Comparison of ENCODE assay signal across 1 cellular context in the genomic region with DNA sequence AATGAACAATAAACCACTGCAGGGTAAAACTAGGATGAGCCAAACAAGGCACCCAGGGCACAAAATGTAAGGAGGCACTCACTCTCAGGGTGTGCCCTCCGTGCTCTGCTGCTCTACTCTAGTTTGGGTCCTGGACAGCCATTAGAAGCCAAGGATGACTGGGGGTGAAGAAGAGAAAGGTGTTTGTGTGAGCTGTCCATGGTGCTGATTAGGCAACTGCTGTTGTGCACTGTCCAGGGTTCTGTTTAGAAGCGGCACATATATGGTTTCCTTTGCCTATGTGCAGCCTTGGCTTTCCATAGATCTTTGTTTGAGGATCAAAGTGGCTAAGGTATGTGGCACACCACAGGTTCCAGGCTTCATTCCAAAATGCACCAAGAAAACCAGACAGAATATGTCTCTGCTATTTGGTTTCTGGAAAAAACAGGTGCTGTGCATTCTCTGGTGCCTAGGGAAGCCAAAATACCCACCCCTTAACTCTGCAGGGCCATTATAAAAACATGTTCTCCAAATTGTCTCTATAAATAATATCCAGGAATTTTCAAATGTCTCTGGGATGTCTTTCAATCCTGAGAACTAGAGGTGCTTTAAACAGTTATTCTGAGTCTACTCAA.
TF ChIP-seq lines count a peak whose summit lies in the region.

No MANE protein-coding gene starts in this region.

TF ChIP-seq in K562, 482 proteins besides CTCF, POLR2A, EP300 and RAD21 (continued from another document and continues in another):
- TF ChIP-seq, protein P1, sequence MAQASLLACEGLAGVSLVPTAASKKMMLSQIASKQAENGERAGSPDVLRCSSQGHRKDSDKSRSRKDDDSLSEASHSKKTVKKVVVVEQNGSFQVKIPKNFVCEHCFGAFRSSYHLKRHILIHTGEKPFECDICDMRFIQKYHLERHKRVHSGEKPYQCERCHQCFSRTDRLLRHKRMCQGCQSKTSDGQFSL (CRISPR knock-in tag; IDR thresholded peaks at IDR 0.05): no peak
- TF ChIP-seq, protein P1 (tag; IDR thresholded peaks at IDR 0.05): no peak
- TF ChIP-seq TCF7 (IDR thresholded peaks at IDR 0.05; ENCODE audit: borderline replicate concordance) (no peak), BRD9 (IDR thresholded peaks at IDR 0.05; ENCODE audit: low read depth, partially characterized antibody) (no peak), NFXL1 (CRISPR knock-in tag; IDR thresholded peaks at IDR 0.05) (no peak), SAFB2 (IDR thresholded peaks at IDR 0.05; ENCODE audit: borderline replicate concordance, low read depth, low read length, severe bottlenecking) (no peak), ELF2 (CRISPR knock-in tag; IDR thresholded peaks at IDR 0.05) (no peak), HIVEP1 (CRISPR knock-in tag; IDR thresholded peaks at IDR 0.05) (no peak), RB1 (IDR thresholded peaks at IDR 0.05; ENCODE audit: low read depth) (no peak), POLR3A (IDR thresholded peaks at IDR 0.05; ENCODE audit: borderline replicate concordance, extremely low read depth, insufficient read depth, insufficient read length) (no peak), ZKSCAN1 (IDR thresholded peaks at IDR 0.05; ENCODE audit: low read depth, low read length) (no peak), E2F3 (CRISPR knock-in tag; IDR thresholded peaks at IDR 0.05) (no peak), NONO (IDR thresholded peaks at IDR 0.05; ENCODE audit: low read depth in 2 of 2, low read length in 1 of 2) (no peak), PHF8 (IDR thresholded peaks at IDR 0.05; ENCODE audit: borderline replicate concordance, low read length) (no peak), ZNF140 (CRISPR knock-in tag; IDR thresholded peaks at IDR 0.05) (no peak), MCM2 (IDR thresholded peaks at IDR 0.05; ENCODE audit: low read depth) (no peak), ATF7 (IDR thresholded peaks at IDR 0.05) (no peak), ZNF311 (CRISPR knock-in tag; IDR thresholded peaks at IDR 0.05) (no peak), CHCHD3 (CRISPR knock-in tag; IDR thresholded peaks at IDR 0.05) (no peak), SRSF3 (IDR thresholded peaks at IDR 0.05; ENCODE audit: insufficient read depth, low read length) (no peak), NR2F6 (CRISPR knock-in tag; IDR thresholded peaks at IDR 0.05) (no peak), TAF9B (IDR thresholded peaks at IDR 0.05; ENCODE audit: partially characterized antibody) (no peak), EWSR1 (IDR thresholded peaks at IDR 0.05; ENCODE audit: borderline replicate concordance, low read depth, partially characterized antibody) (no peak), MCM3 (IDR thresholded peaks at IDR 0.05) (no peak), ZNF324 (CRISPR knock-in tag; IDR thresholded peaks at IDR 0.05) (no peak), GTF2F1 (IDR thresholded peaks at IDR 0.05; ENCODE audit: low read depth, low read length) (no peak), TAL1 (IDR thresholded peaks at IDR 0.05) (no peak), STAT5B (CRISPR knock-in tag; IDR thresholded peaks at IDR 0.05) (no peak), ZNF316 (IDR thresholded peaks at IDR 0.05) (no peak), SLC30A9 (CRISPR knock-in tag; IDR thresholded peaks at IDR 0.05) (no peak), PHTF2 (CRISPR knock-in tag; IDR thresholded peaks at IDR 0.05) (no peak), SMAD4 (CRISPR knock-in tag; conservative IDR thresholded peaks at IDR 0.05) (peak; percentile 47; the same call in 1 of the 2 replicates), U2AF2 (optimal IDR thresholded peaks at IDR 0.05; ENCODE audit: low read depth, low read length) (no peak), ZBTB1 (CRISPR knock-in tag; IDR thresholded peaks at IDR 0.05; ENCODE audit: borderline replicate concordance, low read depth) (no peak), TCF7L2 (IDR thresholded peaks at IDR 0.05; ENCODE audit: low read depth, low read length) (no peak), XRCC5 (IDR thresholded peaks at IDR 0.05; ENCODE audit: low read depth, low read length) (no peak), PCBP1 (IDR thresholded peaks at IDR 0.05; ENCODE audit: low read depth, low read length, poor library complexity, severe bottlenecking) (no peak), TGIF2 (CRISPR knock-in tag; IDR thresholded peaks at IDR 0.05) (no peak), ZNF41 (CRISPR knock-in tag; conservative IDR thresholded peaks at IDR 0.05) (peak; percentile 58; the same call in 1 of the 2 replicates), ZSCAN29 (IDR thresholded peaks at IDR 0.05) (no peak), L3MBTL2 (IDR thresholded peaks at IDR 0.05) (no peak), ZKSCAN8 (CRISPR knock-in tag; IDR thresholded peaks at IDR 0.05) (no peak), ZNF644 (tag; IDR thresholded peaks at IDR 0.05; ENCODE audit: low read depth) (peak; percentile 94)
- TF ChIP-seq, protein P2, sequence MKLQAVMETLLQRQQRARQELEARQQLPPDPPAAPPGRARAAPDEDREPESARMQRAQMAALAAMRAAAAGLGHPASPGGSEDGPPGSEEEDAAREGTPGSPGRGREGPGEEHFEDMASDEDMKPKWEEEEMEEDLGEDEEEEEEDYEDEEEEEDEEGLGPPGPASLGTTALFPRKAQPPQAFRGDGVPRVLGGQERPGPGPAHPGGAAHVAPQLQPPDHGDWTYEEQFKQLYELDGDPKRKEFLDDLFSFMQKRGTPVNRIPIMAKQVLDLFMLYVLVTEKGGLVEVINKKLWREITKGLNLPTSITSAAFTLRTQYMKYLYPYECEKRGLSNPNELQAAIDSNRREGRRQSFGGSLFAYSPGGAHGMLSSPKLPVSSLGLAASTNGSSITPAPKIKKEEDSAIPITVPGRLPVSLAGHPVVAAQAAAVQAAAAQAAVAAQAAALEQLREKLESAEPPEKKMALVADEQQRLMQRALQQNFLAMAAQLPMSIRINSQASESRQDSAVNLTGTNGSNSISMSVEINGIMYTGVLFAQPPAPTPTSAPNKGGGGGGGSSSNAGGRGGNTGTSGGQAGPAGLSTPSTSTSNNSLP (IDR thresholded peaks at IDR 0.05; ENCODE audit: borderline replicate concordance, low read depth, low read length): no peak
- TF ChIP-seq, protein P3, sequence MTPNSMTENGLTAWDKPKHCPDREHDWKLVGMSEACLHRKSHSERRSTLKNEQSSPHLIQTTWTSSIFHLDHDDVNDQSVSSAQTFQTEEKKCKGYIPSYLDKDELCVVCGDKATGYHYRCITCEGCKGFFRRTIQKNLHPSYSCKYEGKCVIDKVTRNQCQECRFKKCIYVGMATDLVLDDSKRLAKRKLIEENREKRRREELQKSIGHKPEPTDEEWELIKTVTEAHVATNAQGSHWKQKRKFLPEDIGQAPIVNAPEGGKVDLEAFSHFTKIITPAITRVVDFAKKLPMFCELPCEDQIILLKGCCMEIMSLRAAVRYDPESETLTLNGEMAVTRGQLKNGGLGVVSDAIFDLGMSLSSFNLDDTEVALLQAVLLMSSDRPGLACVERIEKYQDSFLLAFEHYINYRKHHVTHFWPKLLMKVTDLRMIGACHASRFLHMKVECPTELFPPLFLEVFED (CRISPR knock-in tag; conservative IDR thresholded peaks at IDR 0.05): 0 out of 2 replicates have a peak, but pooled peaks have one; percentile 20
- TF ChIP-seq, protein P4, sequence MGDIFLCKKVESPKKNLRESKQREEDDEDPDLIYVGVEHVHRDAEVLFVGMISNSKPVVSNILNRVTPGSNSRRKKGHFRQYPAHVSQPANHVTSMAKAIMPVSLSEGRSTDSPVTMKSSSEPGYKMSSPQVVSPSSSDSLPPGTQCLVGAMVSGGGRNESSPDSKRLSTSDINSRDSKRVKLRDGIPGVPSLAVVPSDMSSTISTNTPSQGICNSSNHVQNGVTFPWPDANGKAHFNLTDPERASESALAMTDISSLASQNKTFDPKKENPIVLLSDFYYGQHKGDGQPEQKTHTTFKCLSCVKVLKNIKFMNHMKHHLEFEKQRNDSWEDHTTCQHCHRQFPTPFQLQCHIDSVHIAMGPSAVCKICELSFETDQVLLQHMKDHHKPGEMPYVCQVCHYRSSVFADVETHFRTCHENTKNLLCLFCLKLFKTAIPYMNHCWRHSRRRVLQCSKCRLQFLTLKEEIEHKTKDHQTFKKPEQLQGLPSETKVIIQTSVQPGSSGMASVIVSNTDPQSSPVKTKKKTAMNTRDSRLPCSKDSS (IDR thresholded peaks at IDR 0.05; ENCODE audit: low read depth, partially characterized antibody): no peak
- TF ChIP-seq, protein P5, sequence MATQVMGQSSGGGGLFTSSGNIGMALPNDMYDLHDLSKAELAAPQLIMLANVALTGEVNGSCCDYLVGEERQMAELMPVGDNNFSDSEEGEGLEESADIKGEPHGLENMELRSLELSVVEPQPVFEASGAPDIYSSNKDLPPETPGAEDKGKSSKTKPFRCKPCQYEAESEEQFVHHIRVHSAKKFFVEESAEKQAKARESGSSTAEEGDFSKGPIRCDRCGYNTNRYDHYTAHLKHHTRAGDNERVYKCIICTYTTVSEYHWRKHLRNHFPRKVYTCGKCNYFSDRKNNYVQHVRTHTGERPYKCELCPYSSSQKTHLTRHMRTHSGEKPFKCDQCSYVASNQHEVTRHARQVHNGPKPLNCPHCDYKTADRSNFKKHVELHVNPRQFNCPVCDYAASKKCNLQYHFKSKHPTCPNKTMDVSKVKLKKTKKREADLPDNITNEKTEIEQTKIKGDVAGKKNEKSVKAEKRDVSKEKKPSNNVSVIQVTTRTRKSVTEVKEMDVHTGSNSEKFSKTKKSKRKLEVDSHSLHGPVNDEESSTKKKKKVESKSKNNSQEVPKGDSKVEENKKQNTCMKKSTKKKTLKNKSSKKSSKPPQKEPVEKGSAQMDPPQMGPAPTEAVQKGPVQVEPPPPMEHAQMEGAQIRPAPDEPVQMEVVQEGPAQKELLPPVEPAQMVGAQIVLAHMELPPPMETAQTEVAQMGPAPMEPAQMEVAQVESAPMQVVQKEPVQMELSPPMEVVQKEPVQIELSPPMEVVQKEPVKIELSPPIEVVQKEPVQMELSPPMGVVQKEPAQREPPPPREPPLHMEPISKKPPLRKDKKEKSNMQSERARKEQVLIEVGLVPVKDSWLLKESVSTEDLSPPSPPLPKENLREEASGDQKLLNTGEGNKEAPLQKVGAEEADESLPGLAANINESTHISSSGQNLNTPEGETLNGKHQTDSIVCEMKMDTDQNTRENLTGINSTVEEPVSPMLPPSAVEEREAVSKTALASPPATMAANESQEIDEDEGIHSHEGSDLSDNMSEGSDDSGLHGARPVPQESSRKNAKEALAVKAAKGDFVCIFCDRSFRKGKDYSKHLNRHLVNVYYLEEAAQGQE (CRISPR knock-in tag; IDR thresholded peaks at IDR 0.05; ENCODE audit: low read depth): peak; percentile 97
- TF ChIP-seq, protein P6, sequence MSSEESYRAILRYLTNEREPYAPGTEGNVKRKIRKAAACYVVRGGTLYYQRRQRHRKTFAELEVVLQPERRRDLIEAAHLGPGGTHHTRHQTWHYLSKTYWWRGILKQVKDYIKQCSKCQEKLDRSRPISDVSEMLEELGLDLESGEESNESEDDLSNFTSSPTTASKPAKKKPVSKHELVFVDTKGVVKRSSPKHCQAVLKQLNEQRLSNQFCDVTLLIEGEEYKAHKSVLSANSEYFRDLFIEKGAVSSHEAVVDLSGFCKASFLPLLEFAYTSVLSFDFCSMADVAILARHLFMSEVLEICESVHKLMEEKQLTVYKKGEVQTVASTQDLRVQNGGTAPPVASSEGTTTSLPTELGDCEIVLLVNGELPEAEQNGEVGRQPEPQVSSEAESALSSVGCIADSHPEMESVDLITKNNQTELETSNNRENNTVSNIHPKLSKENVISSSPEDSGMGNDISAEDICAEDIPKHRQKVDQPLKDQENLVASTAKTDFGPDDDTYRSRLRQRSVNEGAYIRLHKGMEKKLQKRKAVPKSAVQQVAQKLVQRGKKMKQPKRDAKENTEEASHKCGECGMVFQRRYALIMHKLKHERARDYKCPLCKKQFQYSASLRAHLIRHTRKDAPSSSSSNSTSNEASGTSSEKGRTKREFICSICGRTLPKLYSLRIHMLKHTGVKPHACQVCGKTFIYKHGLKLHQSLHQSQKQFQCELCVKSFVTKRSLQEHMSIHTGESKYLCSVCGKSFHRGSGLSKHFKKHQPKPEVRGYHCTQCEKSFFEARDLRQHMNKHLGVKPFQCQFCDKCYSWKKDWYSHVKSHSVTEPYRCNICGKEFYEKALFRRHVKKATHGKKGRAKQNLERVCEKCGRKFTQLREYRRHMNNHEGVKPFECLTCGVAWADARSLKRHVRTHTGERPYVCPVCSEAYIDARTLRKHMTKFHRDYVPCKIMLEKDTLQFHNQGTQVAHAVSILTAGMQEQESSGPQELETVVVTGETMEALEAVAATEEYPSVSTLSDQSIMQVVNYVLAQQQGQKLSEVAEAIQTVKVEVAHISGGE (CRISPR knock-in tag; IDR thresholded peaks at IDR 0.05): no peak
- TF ChIP-seq, protein P7, sequence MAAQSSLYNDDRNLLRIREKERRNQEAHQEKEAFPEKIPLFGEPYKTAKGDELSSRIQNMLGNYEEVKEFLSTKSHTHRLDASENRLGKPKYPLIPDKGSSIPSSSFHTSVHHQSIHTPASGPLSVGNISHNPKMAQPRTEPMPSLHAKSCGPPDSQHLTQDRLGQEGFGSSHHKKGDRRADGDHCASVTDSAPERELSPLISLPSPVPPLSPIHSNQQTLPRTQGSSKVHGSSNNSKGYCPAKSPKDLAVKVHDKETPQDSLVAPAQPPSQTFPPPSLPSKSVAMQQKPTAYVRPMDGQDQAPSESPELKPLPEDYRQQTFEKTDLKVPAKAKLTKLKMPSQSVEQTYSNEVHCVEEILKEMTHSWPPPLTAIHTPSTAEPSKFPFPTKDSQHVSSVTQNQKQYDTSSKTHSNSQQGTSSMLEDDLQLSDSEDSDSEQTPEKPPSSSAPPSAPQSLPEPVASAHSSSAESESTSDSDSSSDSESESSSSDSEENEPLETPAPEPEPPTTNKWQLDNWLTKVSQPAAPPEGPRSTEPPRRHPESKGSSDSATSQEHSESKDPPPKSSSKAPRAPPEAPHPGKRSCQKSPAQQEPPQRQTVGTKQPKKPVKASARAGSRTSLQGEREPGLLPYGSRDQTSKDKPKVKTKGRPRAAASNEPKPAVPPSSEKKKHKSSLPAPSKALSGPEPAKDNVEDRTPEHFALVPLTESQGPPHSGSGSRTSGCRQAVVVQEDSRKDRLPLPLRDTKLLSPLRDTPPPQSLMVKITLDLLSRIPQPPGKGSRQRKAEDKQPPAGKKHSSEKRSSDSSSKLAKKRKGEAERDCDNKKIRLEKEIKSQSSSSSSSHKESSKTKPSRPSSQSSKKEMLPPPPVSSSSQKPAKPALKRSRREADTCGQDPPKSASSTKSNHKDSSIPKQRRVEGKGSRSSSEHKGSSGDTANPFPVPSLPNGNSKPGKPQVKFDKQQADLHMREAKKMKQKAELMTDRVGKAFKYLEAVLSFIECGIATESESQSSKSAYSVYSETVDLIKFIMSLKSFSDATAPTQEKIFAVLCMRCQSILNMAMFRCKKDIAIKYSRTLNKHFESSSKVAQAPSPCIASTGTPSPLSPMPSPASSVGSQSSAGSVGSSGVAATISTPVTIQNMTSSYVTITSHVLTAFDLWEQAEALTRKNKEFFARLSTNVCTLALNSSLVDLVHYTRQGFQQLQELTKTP (IDR thresholded peaks at IDR 0.05; ENCODE audit: low read depth in 1 of 2, partially characterized antibody in 2 of 2): peak in 1 of 2 experiments; percentile 97
